In genomic region chr6:31582230-31582601, GRCh38 we compare ENCODE assay signal across 8 cellular contexts. TPM values are rescaled to one million over a fixed set of nuclear protein-coding genes. Genes with fewer than 3 reads are reported as not detected.
DNase-seq lines count a peak whose midpoint lies in the region; ATAC-seq and TF ChIP-seq lines count a peak whose summit lies in the region.

TSS of gene LTB (minus strand) at chr6:31582424. CDS start at chr6:31582417, 7 bp downstream.

- H3K4me1 Mint-ChIP-seq in activated T-cell treated with anti-CD3 and anti-CD28 coated beads, Interleukin-2, amount 50 U/mL, for 72 hours (ENCODE audit: low read depth), result peaks cover 94% of the 10 kb centered on the region
- H3K4me1 Mint-ChIP-seq in glutamatergic neuron (ENCODE audit: low read depth, unreplicated experiment), result peaks cover 2% of the 10 kb centered on the region

- H3K27me3 Mint-ChIP-seq in activated T-cell treated with anti-CD3 and anti-CD28 coated beads, Interleukin-2, amount 50 U/mL, for 72 hours (ENCODE audit: low read depth), result no peaks in the 10 kb centered on the region
- H3K27me3 Mint-ChIP-seq in glutamatergic neuron (ENCODE audit: unreplicated experiment), result peaks cover 6% of the 10 kb centered on the region

- peak within 1 kb of the TSS; percentile 61 to 97 (median 82) for H3K4me3 ChIP-seq in spleen

- H3K9me3 ChIP-seq in KOPT-K1 (ENCODE audit: insufficient read depth, low read length, poor library complexity, severe bottlenecking), result no peaks in the 10 kb centered on the region
- no peaks in the 10 kb centered on the region for H3K9me3 ChIP-seq in spleen

- peak within 1 kb of the TSS; percentile 97 for H3K27ac Mint-ChIP-seq in activated T-cell treated with anti-CD3 and anti-CD28 coated beads, Interleukin-2, amount 50 U/mL, for 72 hours
- peak within 1 kb of the TSS; percentile 66 for H3K27ac Mint-ChIP-seq in glutamatergic neuron (ENCODE audit: unreplicated experiment)

- intact Hi-C loops in spleen (cut with DNase I; ENCODE audit: low total_unique reads), result no loop called here

- WGBS in spleen, 5 donors, result 8 to 40% (median 21%) methylated on average over 1 to 3 of the region's 3 CpGs

- TF ChIP-seq POLR2A in spleen (IDR thresholded peaks at IDR 0.05), result peak in 1 of 3 donors; percentile 60

- H3K36me3 Mint-ChIP-seq in activated T-cell treated with anti-CD3 and anti-CD28 coated beads, Interleukin-2, amount 50 U/mL, for 72 hours (ENCODE audit: insufficient read depth in 2 of 2), result peaks cover 8 to 9% of the 10 kb centered on the region in 2 donors
- H3K36me3 Mint-ChIP-seq in glutamatergic neuron (ENCODE audit: unreplicated experiment), result no peaks in the 10 kb centered on the region

- peak within 1 kb of the TSS; percentile 91 to 100 for H3K4me3 Mint-ChIP-seq in activated T-cell treated with anti-CD3 and anti-CD28 coated beads, Interleukin-2, amount 50 U/mL, for 72 hours
- H3K4me3 Mint-ChIP-seq in glutamatergic neuron (ENCODE audit: unreplicated experiment), result peak within 1 kb of the TSS; percentile 93

- no peak for TF ChIP-seq CTCF in glutamatergic neuron (IDR thresholded peaks at IDR 0.05; ENCODE audit: partially characterized antibody, unreplicated experiment)
- TF ChIP-seq CTCF in spleen (IDR thresholded peaks at IDR 0.05 in 8 of 11, conservative IDR thresholded peaks at IDR 0.05 in 3 of 11), result no peak

- no peaks in the 10 kb centered on the region for H3K27me3 ChIP-seq in spleen (replicated peaks in 1 of 7)

- no peaks in the 10 kb centered on the region for H3K9me3 Mint-ChIP-seq in activated T-cell treated with anti-CD3 and anti-CD28 coated beads, Interleukin-2, amount 50 U/mL, for 72 hours
- H3K9me3 Mint-ChIP-seq in glutamatergic neuron (ENCODE audit: unreplicated experiment), result peaks cover 5% of the 10 kb centered on the region

- peak within 1 kb of the TSS; percentile 93 for H3K27ac ChIP-seq in KOPT-K1 (ENCODE audit: low read depth, low read length, poor library complexity, severe bottlenecking)
- H3K27ac ChIP-seq in spleen, result peak within 1 kb of the TSS; percentile 66 to 98 (median 96)

- peak in 1 of 2 donors; percentile 41 for DNase-seq in activated T-cell treated with anti-CD3 and anti-CD28 coated beads, Interleukin-2, amount 50 U/mL, for 72 hours
- DNase-seq in glutamatergic neuron (no peak), spleen (peak; percentile 94), NCI-H2227 (lab: John Stamatoyannopoulos, UW; ENCODE audit: unreplicated experiment) (no peak)

- peak in 1 of 2 donors; percentile 5 for ATAC-seq in activated T-cell treated with anti-CD3 and anti-CD28 coated beads, Interleukin-2, amount 50 U/mL, for 72 hours (replicated peaks in 1 of 2)
- ATAC-seq in HG02870 (IDR thresholded peaks at IDR 0.05; ENCODE audit: unreplicated experiment) (no peak), HG03025 (IDR thresholded peaks at IDR 0.05; ENCODE audit: low FRiP score, unreplicated experiment) (no peak), GM19351 (IDR thresholded peaks at IDR 0.05; ENCODE audit: unreplicated experiment) (no peak)

- H3K4me1 ChIP-seq in spleen, result peaks cover 62 to 94% (median 92%) of the 10 kb centered on the region in 6 donors

- H3K36me3 ChIP-seq in KOPT-K1 (ENCODE audit: insufficient read depth, low read length), result peaks cover 18% of the 10 kb centered on the region; the same call in 1 of the 2 replicates
- H3K36me3 ChIP-seq in spleen, result peaks cover 0 to 15% (median 1%) of the 10 kb centered on the region in 6 donors

RNA-seq across cellular contexts. Expression of gene LTB, which starts in this region (rescaled TPM):
- total RNA-seq in activated T-cell treated with anti-CD3 and anti-CD28 coated beads, Interleukin-2, amount 50 U/mL, for 72 hours, result 10 to 100 TPM; 43.4 to 61.8 TPM
- total RNA-seq in glutamatergic neuron (ENCODE audit: unreplicated experiment) (not detected), spleen (100 to 1,000 TPM in 6 of 7 donors, 10 to 100 TPM in 1; 83.0 to 403 (median 162) TPM)
- polyA plus RNA-seq in spleen, result 1,000 to 10,000 TPM in 1 of 3 donors, 100 to 1,000 TPM in 2; 804 to 1,256 (median 838) TPM

Comparison
In these comparisons a context has a peak if more than half of its experiments do, and no peak if none do; other contexts are left out.
1. RNA of gene LTB (total RNA-seq): 83.0 to 403 TPM in spleen and 43.4 to 61.8 TPM in activated T-cell treated with anti-CD3 and anti-CD28 coated beads, Interleukin-2, amount 50 U/mL, for 72 hours; not detected in glutamatergic neuron (single experiment); every median in the first group is over 10 times any median in the second.